8 cellular contexts compared by ENCODE assay signal in the genomic region with DNA sequence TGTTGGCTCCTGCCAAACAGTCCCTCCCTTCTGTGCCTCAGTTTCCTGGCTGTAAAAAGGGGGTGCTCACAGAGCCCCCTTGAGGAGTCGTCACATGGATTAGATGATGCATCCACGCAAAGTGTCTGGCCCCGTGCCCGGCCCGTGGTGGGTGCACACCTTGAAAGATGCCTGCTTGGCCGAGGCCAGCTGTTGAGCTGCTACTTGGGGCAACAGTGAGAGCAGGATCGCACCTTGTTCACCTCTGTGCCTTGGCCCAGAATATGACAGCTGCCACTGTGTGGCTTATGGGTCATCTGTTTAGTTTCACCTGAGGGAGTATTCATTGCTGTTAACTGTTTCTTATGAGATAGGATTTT.
DNase-seq lines count a peak whose midpoint lies in the region; ATAC-seq lines count a peak whose summit lies in the region.

No MANE protein-coding gene starts in this region.

- ATAC-seq in activated CD4-positive, CD25-positive, alpha-beta regulatory T cell treated with anti-CD3 and anti-CD28 coated beads, Interleukin-2, amount 50 U/mL, for 24 hours: peak; percentile 14 to 30

- H3K36me3 ChIP-seq in HUES6 (ENCODE audit: control insufficient read depth, insufficient read depth, low read length) (no peaks in the 10 kb centered on the region), rectal smooth muscle tissue (ENCODE audit: control insufficient read depth, insufficient read depth, low read length) (no peaks in the 10 kb centered on the region)

- intact Hi-C loops in dendritic cell treated with granulocyte-macrophage colony-stimulating factor and Interleukin-4, amounts not matched to agents 40 ng/mL and 50 ng/mL, for 4 days (cut with micrococcal nuclease): no loop called here

- H3K4me1 Mint-ChIP-seq in dendritic cell treated with granulocyte-macrophage colony-stimulating factor and Interleukin-4, amounts not matched to agents 40 ng/mL and 50 ng/mL, for 4 days (ENCODE audit: low read depth): peaks cover 26% of the 10 kb centered on the region

- H3K4me1 ChIP-seq in HUES6 (ENCODE audit: control insufficient read depth, insufficient read depth, low read length) (peaks cover 12% of the 10 kb centered on the region), rectal smooth muscle tissue (ENCODE audit: control insufficient read depth, insufficient read depth, low read length) (peaks cover 9% of the 10 kb centered on the region)

- H3K27ac Mint-ChIP-seq in dendritic cell treated with granulocyte-macrophage colony-stimulating factor and Interleukin-4, amounts not matched to agents 40 ng/mL and 50 ng/mL, for 4 days: peak overlapping the region; percentile 31

- peak overlapping the region; percentile 74 for H3K4me3 Mint-ChIP-seq in dendritic cell treated with granulocyte-macrophage colony-stimulating factor and Interleukin-4, amounts not matched to agents 40 ng/mL and 50 ng/mL, for 4 days

- H3K27me3 ChIP-seq in HUES6 (ENCODE audit: control insufficient read depth, insufficient read depth, low read length): no peaks in the 10 kb centered on the region; the same call in 1 of the 2 replicates
- H3K27me3 ChIP-seq in rectal smooth muscle tissue (ENCODE audit: control insufficient read depth, insufficient read depth, low read length): no peaks in the 10 kb centered on the region

- H3K9me3 ChIP-seq in HUES6 (ENCODE audit: control insufficient read depth, insufficient read depth, low read depth, low read length): no peaks in the 10 kb centered on the region

- H3K27ac ChIP-seq in HUES6 (ENCODE audit: low read depth, low read length) (no peak overlapping the region), rectal smooth muscle tissue (ENCODE audit: low read depth, low read length) (peak overlapping the region; percentile 80)

- H3K36me3 Mint-ChIP-seq in dendritic cell treated with granulocyte-macrophage colony-stimulating factor and Interleukin-4, amounts not matched to agents 40 ng/mL and 50 ng/mL, for 4 days (ENCODE audit: low read depth): no peaks in the 10 kb centered on the region

- H3K9me3 Mint-ChIP-seq in dendritic cell treated with granulocyte-macrophage colony-stimulating factor and Interleukin-4, amounts not matched to agents 40 ng/mL and 50 ng/mL, for 4 days: no peaks in the 10 kb centered on the region

- H3K9ac ChIP-seq in HUES6 (ENCODE audit: low read length): no peak overlapping the region
- no peak overlapping the region for H3K9ac ChIP-seq in rectal smooth muscle tissue (ENCODE audit: low read length)

- no peak for DNase-seq in activated CD4-positive, CD25-positive, alpha-beta regulatory T cell (lab: John Stamatoyannopoulos, UW)
- no peak for DNase-seq in central memory CD4-positive, alpha-beta T cell
- DNase-seq in OCI-M1 (lab: John Stamatoyannopoulos, UW) (no peak), Ammon's horn (ENCODE audit: low spot score) (no peak)

- H3K27me3 Mint-ChIP-seq in dendritic cell treated with granulocyte-macrophage colony-stimulating factor and Interleukin-4, amounts not matched to agents 40 ng/mL and 50 ng/mL, for 4 days: peaks cover 3% of the 10 kb centered on the region

- H3K4me3 ChIP-seq in HUES6 (ENCODE audit: low read depth, low read length) (peak overlapping the region; percentile 57; the same call in 1 of the 2 replicates), rectal smooth muscle tissue (ENCODE audit: low read length) (peak overlapping the region; percentile 71)
